In the genomic region with DNA sequence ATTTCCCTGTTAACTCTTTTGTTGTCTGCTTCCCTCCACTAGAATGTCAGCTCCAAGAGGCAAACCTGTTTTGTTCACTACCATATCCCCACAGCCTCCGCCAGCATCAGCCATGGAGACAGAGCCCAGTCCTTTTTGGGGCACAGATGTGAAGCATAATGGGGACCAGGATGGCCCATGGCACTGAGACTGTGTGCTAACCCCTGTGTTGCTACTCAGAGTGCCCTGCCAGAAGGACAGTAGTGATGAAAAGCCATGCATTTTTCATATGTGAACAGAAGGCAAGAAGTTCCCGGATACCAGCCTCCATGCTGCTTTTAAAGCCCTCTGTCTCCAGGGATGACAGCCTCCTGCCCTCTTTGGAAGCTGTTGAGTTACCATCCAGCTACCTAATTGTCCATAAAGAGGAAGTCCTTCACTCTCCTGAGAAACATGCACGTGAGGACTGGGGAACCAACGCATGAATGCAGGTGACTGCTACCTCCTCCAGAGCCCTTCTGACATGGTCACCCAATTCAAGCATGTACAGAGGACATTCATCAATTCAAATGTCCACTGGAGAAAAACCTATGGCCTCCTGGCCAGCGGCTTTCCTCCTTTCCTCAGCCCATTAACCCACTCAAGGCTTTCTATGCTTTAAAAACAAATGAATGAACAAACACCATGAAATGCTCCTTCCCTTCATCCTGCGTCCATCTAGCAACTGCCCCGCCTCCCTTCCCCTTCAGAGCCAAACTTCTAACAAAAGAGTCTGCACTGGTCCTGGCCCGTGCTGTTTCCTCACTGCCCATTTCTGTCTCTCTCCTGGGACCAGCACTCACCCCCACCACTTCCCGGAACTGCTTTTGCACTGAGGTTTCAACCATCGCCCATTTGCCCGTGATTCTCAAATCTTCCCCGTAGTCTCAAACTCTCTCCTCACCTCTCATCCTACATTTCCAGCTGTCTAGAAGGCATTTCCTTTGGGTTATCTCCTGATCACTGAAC, we compare ENCODE assay signal across 25 cellular contexts. TPM values are rescaled to one million over a fixed set of nuclear protein-coding genes. Genes with fewer than 3 reads are reported as not detected.
"Had no signal": no experiment of that assay in that cellular context is flagged by ENCODE, and none has a peak within 500 bp of the region (broad histone marks: within the 10 kb centered on the region; RNA-seq: fewer than 3 reads in every experiment).

No MANE protein-coding gene starts in this region.

- H3K4me3 Mint-ChIP-seq: neural crest cell had no signal

- H3K9me3 Mint-ChIP-seq: naive thymus-derived CD8-positive, alpha-beta T cell had no signal

- H3K27me3 ChIP-seq: colonic mucosa, hepatocyte, transverse colon had no signal

- H2AFZ ChIP-seq: hepatocyte had no signal

- H3K4me1 ChIP-seq: colonic mucosa, sigmoid colon, stomach, transverse colon had no signal

- H3K36me3 Mint-ChIP-seq: naive thymus-derived CD8-positive, alpha-beta T cell had no signal

- H3K4me2 ChIP-seq: hepatocyte had no signal

- H3K79me2 ChIP-seq: hepatocyte had no signal

- H3K9me3 ChIP-seq: colonic mucosa, mucosa of descending colon, sigmoid colon, stomach, thoracic aorta, transverse colon had no signal

- H3K36me3 ChIP-seq: colonic mucosa, sigmoid colon, stomach, thoracic aorta, transverse colon had no signal

- ATAC-seq: left colon; mucosa of descending colon; naive thymus-derived CD8-positive, alpha-beta T cell had no signal

- H3K4me3 ChIP-seq: colonic mucosa, dorsolateral prefrontal cortex, hepatocyte, mucosa of descending colon, sigmoid colon, skin epidermis, stomach, thoracic aorta, transverse colon had no signal

- DNase-seq: colonic mucosa; dorsolateral prefrontal cortex; effector CD8-positive, alpha-beta T cell; foreskin melanocyte; head of caudate nucleus; left colon; mucosa of descending colon; naive thymus-derived CD8-positive, alpha-beta T cell; occipital lobe; sigmoid colon; stimulated activated CD4-positive, alpha-beta T cell treated with anti-CD3 and anti-CD28 coated beads, Interleukin-12 subunit alpha, Interleukin-12 subunit beta, amount 100 ng/mL, for 4 hours; stimulated activated naive CD4-positive, alpha-beta T cell; stomach; substantia nigra; transverse colon had no signal

- H3K4me1 Mint-ChIP-seq: neural crest cell had no signal

- H3K27ac ChIP-seq: colonic mucosa, dorsolateral prefrontal cortex, hepatocyte, sigmoid colon, skin epidermis, stomach, thoracic aorta, transverse colon had no signal

RNA-seq across cellular contexts. Expression of gene PNMA6F, which starts 18.0 kb away (rescaled TPM):
- total RNA-seq: colonic mucosa; hepatocyte; kidney epithelial cell; left colon; liver; lung microvascular endothelial cell; mucosa of descending colon; naive thymus-derived CD8-positive, alpha-beta T cell; neural crest cell; pulmonary artery endothelial cell; sigmoid colon; stomach; thoracic aorta; transverse colon; ureter had no signal
- polyA plus RNA-seq: esophagus; hepatocyte; liver; naive thymus-derived CD8-positive, alpha-beta T cell; sigmoid colon; stomach had no signal
